ENCODE assay signal across 2 cellular contexts in the genomic region with DNA sequence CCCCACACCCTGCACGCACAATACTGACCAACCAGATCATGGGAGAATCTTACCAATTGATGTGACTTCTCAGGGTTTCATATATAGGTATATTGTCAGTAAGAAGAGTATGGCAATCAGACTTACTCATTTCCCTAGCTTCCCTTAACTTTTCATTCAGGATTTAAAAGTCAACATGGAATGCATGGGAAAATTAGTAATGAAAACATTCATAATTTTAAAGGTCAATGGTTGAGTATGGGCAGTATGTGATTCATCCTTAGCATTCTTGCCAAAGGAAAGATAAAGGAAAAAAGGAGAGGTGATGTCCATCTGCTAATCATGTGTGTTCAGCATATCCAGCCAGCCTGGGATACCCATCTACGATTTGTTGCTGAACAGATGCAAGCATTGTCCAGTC.
TF ChIP-seq lines count a peak whose summit lies in the region.

No MANE protein-coding gene starts in this region.

TF ChIP-seq in SK-N-SH, 30 proteins besides CTCF, POLR2A, EP300 and RAD21 (continued from another document):
- TF ChIP-seq, protein P1, sequence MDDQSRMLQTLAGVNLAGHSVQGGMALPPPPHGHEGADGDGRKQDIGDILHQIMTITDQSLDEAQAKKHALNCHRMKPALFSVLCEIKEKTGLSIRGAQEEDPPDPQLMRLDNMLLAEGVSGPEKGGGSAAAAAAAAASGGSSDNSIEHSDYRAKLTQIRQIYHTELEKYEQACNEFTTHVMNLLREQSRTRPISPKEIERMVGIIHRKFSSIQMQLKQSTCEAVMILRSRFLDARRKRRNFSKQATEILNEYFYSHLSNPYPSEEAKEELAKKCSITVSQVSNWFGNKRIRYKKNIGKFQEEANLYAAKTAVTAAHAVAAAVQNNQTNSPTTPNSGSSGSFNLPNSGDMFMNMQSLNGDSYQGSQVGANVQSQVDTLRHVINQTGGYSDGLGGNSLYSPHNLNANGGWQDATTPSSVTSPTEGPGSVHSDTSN (IDR thresholded peaks at IDR 0.05), result peak; percentile 7; the same call in 1 of the 2 replicates
- TF ChIP-seq, protein P2, sequence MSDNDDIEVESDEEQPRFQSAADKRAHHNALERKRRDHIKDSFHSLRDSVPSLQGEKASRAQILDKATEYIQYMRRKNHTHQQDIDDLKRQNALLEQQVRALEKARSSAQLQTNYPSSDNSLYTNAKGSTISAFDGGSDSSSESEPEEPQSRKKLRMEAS (IDR thresholded peaks at IDR 0.05; ENCODE audit: low read depth), result 0 out of 2 replicates have a peak, but pooled peaks have one; percentile 42
- TF ChIP-seq, protein P3, sequence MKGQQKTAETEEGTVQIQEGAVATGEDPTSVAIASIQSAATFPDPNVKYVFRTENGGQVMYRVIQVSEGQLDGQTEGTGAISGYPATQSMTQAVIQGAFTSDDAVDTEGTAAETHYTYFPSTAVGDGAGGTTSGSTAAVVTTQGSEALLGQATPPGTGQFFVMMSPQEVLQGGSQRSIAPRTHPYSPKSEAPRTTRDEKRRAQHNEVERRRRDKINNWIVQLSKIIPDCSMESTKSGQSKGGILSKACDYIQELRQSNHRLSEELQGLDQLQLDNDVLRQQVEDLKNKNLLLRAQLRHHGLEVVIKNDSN (IDR thresholded peaks at IDR 0.05; ENCODE audit: borderline replicate concordance, low read depth), result no peak
- TF ChIP-seq GABPA (IDR thresholded peaks at IDR 0.05; ENCODE audit: low read depth) (no peak), FOXJ3 (CRISPR knock-in tag; IDR thresholded peaks at IDR 0.05) (no peak), FOXM1 (IDR thresholded peaks at IDR 0.05; ENCODE audit: low read depth) (no peak), EZH2phosphoT487 (IDR thresholded peaks at IDR 0.05; ENCODE audit: borderline replicate concordance, low read depth) (no peak), TCF12 (IDR thresholded peaks at IDR 0.05) (peak; percentile 59), RFX5 (IDR thresholded peaks at IDR 0.05; ENCODE audit: low read length) (no peak), SIN3A (IDR thresholded peaks at IDR 0.05; ENCODE audit: borderline replicate concordance, low read depth, low read length) (no peak), NFIC (IDR thresholded peaks at IDR 0.05; ENCODE audit: borderline replicate concordance) (peak; percentile 35; the same call in 1 of the 2 replicates), JUND (IDR thresholded peaks at IDR 0.05) (no peak), SMC3 (IDR thresholded peaks at IDR 0.05; ENCODE audit: low read depth, low read length) (no peak), TAF1 (IDR thresholded peaks at IDR 0.05; ENCODE audit: borderline replicate concordance, low read depth, low read length) (no peak), ELF1 (IDR thresholded peaks at IDR 0.05) (no peak), NRF1 (IDR thresholded peaks at IDR 0.05; ENCODE audit: low read depth, low read length) (no peak), YY1 (IDR thresholded peaks at IDR 0.05; ENCODE audit: low read depth) (no peak), RCOR1 (IDR thresholded peaks at IDR 0.05; ENCODE audit: low read length) (no peak), RXRA (IDR thresholded peaks at IDR 0.05; ENCODE audit: borderline replicate concordance, low read depth) (0 out of 2 replicates have a peak, but pooled peaks have one; percentile 12), GATA2 (CRISPR knock-in tag; IDR thresholded peaks at IDR 0.05) (no peak)
- TF ChIP-seq, protein P4, sequence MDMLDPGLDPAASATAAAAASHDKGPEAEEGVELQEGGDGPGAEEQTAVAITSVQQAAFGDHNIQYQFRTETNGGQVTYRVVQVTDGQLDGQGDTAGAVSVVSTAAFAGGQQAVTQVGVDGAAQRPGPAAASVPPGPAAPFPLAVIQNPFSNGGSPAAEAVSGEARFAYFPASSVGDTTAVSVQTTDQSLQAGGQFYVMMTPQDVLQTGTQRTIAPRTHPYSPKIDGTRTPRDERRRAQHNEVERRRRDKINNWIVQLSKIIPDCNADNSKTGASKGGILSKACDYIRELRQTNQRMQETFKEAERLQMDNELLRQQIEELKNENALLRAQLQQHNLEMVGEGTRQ (IDR thresholded peaks at IDR 0.05; ENCODE audit: borderline replicate concordance, low read depth, low read length), result no peak
- TF ChIP-seq, protein P5, sequence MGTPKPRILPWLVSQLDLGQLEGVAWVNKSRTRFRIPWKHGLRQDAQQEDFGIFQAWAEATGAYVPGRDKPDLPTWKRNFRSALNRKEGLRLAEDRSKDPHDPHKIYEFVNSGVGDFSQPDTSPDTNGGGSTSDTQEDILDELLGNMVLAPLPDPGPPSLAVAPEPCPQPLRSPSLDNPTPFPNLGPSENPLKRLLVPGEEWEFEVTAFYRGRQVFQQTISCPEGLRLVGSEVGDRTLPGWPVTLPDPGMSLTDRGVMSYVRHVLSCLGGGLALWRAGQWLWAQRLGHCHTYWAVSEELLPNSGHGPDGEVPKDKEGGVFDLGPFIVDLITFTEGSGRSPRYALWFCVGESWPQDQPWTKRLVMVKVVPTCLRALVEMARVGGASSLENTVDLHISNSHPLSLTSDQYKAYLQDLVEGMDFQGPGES (IDR thresholded peaks at IDR 0.05; ENCODE audit: low read depth, low read length), result no peak

TF ChIP-seq in SK-N-SH treated with all-trans-retinoic acid at 6 μM for 48 hours, 23 proteins besides CTCF, POLR2A, EP300 and RAD21 (continued from another document):
- TF ChIP-seq TCF4 (CRISPR knock-in tag; IDR thresholded peaks at IDR 0.05; ENCODE audit: borderline replicate concordance) (no peak), ARNTL (CRISPR knock-in tag; IDR thresholded peaks at IDR 0.05; ENCODE audit: borderline replicate concordance, low read depth) (no peak), GLIS3 (CRISPR knock-in tag; IDR thresholded peaks at IDR 0.05) (no peak), RARB (CRISPR knock-in tag; IDR thresholded peaks at IDR 0.05) (no peak), ZFP30 (CRISPR knock-in tag; IDR thresholded peaks at IDR 0.05) (no peak), ZFP3 (CRISPR knock-in tag; IDR thresholded peaks at IDR 0.05) (no peak), BACH2 (CRISPR knock-in tag; IDR thresholded peaks at IDR 0.05; ENCODE audit: borderline replicate concordance) (no peak)
- TF ChIP-seq, protein P6, sequence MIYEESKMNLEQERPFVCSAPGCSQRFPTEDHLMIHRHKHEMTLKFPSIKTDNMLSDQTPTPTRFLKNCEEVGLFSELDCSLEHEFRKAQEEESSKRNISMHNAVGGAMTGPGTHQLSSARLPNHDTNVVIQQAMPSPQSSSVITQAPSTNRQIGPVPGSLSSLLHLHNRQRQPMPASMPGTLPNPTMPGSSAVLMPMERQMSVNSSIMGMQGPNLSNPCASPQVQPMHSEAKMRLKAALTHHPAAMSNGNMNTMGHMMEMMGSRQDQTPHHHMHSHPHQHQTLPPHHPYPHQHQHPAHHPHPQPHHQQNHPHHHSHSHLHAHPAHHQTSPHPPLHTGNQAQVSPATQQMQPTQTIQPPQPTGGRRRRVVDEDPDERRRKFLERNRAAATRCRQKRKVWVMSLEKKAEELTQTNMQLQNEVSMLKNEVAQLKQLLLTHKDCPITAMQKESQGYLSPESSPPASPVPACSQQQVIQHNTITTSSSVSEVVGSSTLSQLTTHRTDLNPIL (CRISPR knock-in tag; IDR thresholded peaks at IDR 0.05; ENCODE audit: low read depth), result no peak
- TF ChIP-seq, protein P7, sequence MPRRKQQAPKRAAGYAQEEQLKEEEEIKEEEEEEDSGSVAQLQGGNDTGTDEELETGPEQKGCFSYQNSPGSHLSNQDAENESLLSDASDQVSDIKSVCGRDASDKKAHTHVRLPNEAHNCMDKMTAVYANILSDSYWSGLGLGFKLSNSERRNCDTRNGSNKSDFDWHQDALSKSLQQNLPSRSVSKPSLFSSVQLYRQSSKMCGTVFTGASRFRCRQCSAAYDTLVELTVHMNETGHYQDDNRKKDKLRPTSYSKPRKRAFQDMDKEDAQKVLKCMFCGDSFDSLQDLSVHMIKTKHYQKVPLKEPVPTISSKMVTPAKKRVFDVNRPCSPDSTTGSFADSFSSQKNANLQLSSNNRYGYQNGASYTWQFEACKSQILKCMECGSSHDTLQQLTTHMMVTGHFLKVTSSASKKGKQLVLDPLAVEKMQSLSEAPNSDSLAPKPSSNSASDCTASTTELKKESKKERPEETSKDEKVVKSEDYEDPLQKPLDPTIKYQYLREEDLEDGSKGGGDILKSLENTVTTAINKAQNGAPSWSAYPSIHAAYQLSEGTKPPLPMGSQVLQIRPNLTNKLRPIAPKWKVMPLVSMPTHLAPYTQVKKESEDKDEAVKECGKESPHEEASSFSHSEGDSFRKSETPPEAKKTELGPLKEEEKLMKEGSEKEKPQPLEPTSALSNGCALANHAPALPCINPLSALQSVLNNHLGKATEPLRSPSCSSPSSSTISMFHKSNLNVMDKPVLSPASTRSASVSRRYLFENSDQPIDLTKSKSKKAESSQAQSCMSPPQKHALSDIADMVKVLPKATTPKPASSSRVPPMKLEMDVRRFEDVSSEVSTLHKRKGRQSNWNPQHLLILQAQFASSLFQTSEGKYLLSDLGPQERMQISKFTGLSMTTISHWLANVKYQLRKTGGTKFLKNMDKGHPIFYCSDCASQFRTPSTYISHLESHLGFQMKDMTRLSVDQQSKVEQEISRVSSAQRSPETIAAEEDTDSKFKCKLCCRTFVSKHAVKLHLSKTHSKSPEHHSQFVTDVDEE (CRISPR knock-in tag; IDR thresholded peaks at IDR 0.05), result no peak
